8 cellular contexts compared by ENCODE assay signal in genomic region chr11:58629857-58630256, GRCh38. TPM values are rescaled to one million over a fixed set of nuclear protein-coding genes. Genes with fewer than 3 reads are reported as not detected.
DNase-seq lines count a peak whose midpoint lies in the region; ATAC-seq and TF ChIP-seq lines count a peak whose summit lies in the region.

No MANE protein-coding gene starts in this region.

- TF ChIP-seq CTCF in brain microvascular endothelial cell (IDR thresholded peaks at IDR 0.05; ENCODE audit: low read depth, low read length, missing control alignments) (peak; percentile 75), left lung (IDR thresholded peaks at IDR 0.05) (peak; percentile 27 to 43), suprapubic skin (IDR thresholded peaks at IDR 0.05) (peak in 1 of 2 donors; percentile 56)

- no peaks in the 10 kb centered on the region for H3K27me3 ChIP-seq in brain microvascular endothelial cell (replicated peaks)
- H3K27me3 ChIP-seq in left lung, result no peaks in the 10 kb centered on the region
- H3K27me3 ChIP-seq in suprapubic skin, result no peaks in the 10 kb centered on the region

- intact Hi-C loops in left lung (cut with DNase I), result no loop called here

- H3K27ac ChIP-seq in brain microvascular endothelial cell (no peak overlapping the region), left lung (no peak overlapping the region), suprapubic skin (no peak overlapping the region)

- peaks cover 0 to 3% of the 10 kb centered on the region in 2 donors for H3K4me1 ChIP-seq in left lung
- peaks cover 28% of the 10 kb centered on the region for H3K4me1 ChIP-seq in suprapubic skin

- in situ Hi-C loops in brain microvascular endothelial cell (cut with HindIII; ENCODE audit: low pct_ligation_motif_present, low sequenced_read_pairs), result no loop called here

- DNase-seq in COR-L47 (lab: John Stamatoyannopoulos, UW) (peak; percentile 8), NCI-H2227 treated with DMSO at 0.1 percent for 48 hours (lab: John Stamatoyannopoulos, UW) (peak; percentile 2), brain microvascular endothelial cell (peak; percentile 49), left lung (no peak), mucosa of gallbladder (ENCODE audit: low spot score) (no peak), suprapubic skin (ENCODE audit: low spot score in 2 of 2) (no peak)

- TF ChIP-seq POLR2A in suprapubic skin (IDR thresholded peaks at IDR 0.05), result no peak

- no peak for TF ChIP-seq EP300 in suprapubic skin (IDR thresholded peaks at IDR 0.05)

- H3K4me3 ChIP-seq in brain microvascular endothelial cell (ENCODE audit: low read depth, low read length), result no peak overlapping the region
- no peak overlapping the region for H3K4me3 ChIP-seq in left lung
- H3K4me3 ChIP-seq in suprapubic skin, result no peak overlapping the region

- peak; percentile 44 for ATAC-seq in GM18502 (IDR thresholded peaks at IDR 0.05; ENCODE audit: poor library complexity, unreplicated experiment)
- peak; percentile 53 for ATAC-seq in left lung
- no peak for ATAC-seq in HG02759 (IDR thresholded peaks at IDR 0.05; ENCODE audit: unreplicated experiment)

- 22% methylated on average over 2 of the region's 2 CpGs for WGBS in suprapubic skin

- H3K9me3 ChIP-seq in left lung (no peaks in the 10 kb centered on the region), suprapubic skin (no peaks in the 10 kb centered on the region)

- H3K36me3 ChIP-seq in brain microvascular endothelial cell (replicated peaks), result peaks cover 3% of the 10 kb centered on the region
- peaks cover 0 to 12% of the 10 kb centered on the region in 2 donors for H3K36me3 ChIP-seq in left lung
- H3K36me3 ChIP-seq in suprapubic skin, result peaks cover 8% of the 10 kb centered on the region

RNA-seq across cellular contexts. Expression of gene CNTF, which starts 7.4 kb away (rescaled TPM):
- total RNA-seq in left lung (1 to 10 TPM in 1 of 2 donors, under 1 TPM in 1; 0.47 to 1.9 TPM), mucosa of gallbladder (0.60 TPM), suprapubic skin (1 to 10 TPM; 2.8 to 3.6 (median 3.3) TPM)

RNA-seq across cellular contexts. Expression of gene ZFP91, which starts 51.0 kb away (rescaled TPM):
- 10 to 100 TPM; 41.3 to 50.1 TPM for total RNA-seq in left lung
- total RNA-seq in mucosa of gallbladder, result 46.9 TPM
- 10 to 100 TPM; 45.9 to 52.4 (median 47.5) TPM for total RNA-seq in suprapubic skin

RNA-seq across cellular contexts. Expression of gene LPXN, which starts 54.2 kb away (rescaled TPM):
- total RNA-seq in left lung (10 to 100 TPM; 18.9 to 43.8 TPM), mucosa of gallbladder (11.8 TPM), suprapubic skin (1 to 10 TPM; 2.9 to 5.5 (median 4.0) TPM)

Comparison
In these comparisons a context has a peak if more than half of its experiments do, and no peak if none do; other contexts are left out.
1. DNase-seq: peak in COR-L47 (single experiment), NCI-H2227 treated with DMSO at 0.1 percent for 48 hours (single experiment) and brain microvascular endothelial cell (single experiment); none in left lung (0 of 2), mucosa of gallbladder (single experiment) and suprapubic skin (0 of 2).